ENCODE assay signal across 14 cellular contexts in genomic region chr16:14456793-14457481, GRCh38.
DNase-seq lines count a peak whose midpoint lies in the region; ATAC-seq, FAIRE-seq and TF ChIP-seq lines count a peak whose summit lies in the region.
"Had no signal": no experiment of that assay in that cellular context is flagged by ENCODE, and none has a peak within 500 bp of the region (broad histone marks: within the 10 kb centered on the region; RNA-seq: fewer than 3 reads in every experiment).

No MANE protein-coding gene starts in this region.

- DNase-seq in Right ventricle myocardium inferior (ENCODE audit: missing footprints) (peak; percentile 57), left ventricle myocardium inferior (no peak), LHCN-M2 (ENCODE audit: low read depth) (peak; percentile 10), astrocyte of the hippocampus (ENCODE audit: low read depth, low spot score) (peak; percentile 76), renal cortical epithelial cell (ENCODE audit: low read depth) (peak; percentile 18), coronary artery (ENCODE audit: low spot score) (no peak), GM19239 (ENCODE audit: insufficient read length, low spot score) (no peak), GM12892 (ENCODE audit: insufficient read length) (no peak)
- DNase-seq: NCI-H1048, NCI-H446, SHP77 had no signal

- no peaks in the 10 kb centered on the region for H3K36me3 ChIP-seq in left ventricle myocardium inferior
- H3K36me3 ChIP-seq: HAP-1 had no signal

- H3K27ac ChIP-seq in left ventricle myocardium inferior (replicated peaks), result no peak overlapping the region
- H3K27ac ChIP-seq in coronary artery, result no peak overlapping the region
- H3K27ac ChIP-seq: 22Rv1; BLaER1 treated with 17β-estradiol and CSF1 and Interleukin-3, amounts not matched to agents 10 nM and 100 nM had no signal

- no peak for TF ChIP-seq POLR2A in GM12892 (IDR thresholded peaks at IDR 0.05; ENCODE audit: low read depth, low read length)

- intact Hi-C loops in Right ventricle myocardium inferior (cut with DNase I) (no loop called here), left ventricle myocardium inferior (cut with micrococcal nuclease) (no loop called here)

- TF ChIP-seq CTCF in left ventricle myocardium inferior (IDR thresholded peaks at IDR 0.05; ENCODE audit: borderline replicate concordance) (no peak), coronary artery (IDR thresholded peaks at IDR 0.05) (no peak)

- H3K4me1 ChIP-seq in left ventricle myocardium inferior, result peaks cover 13% of the 10 kb centered on the region
- H3K4me1 ChIP-seq: BLaER1 treated with 17β-estradiol and CSF1 and Interleukin-3, amounts not matched to agents 10 nM and 100 nM had no signal

- no peaks in the 10 kb centered on the region for H3K9me3 ChIP-seq in left ventricle myocardium inferior (replicated peaks)
- H3K9me3 ChIP-seq: BLaER1 treated with 17β-estradiol and CSF1 and Interleukin-3, amounts not matched to agents 10 nM and 100 nM; HAP-1 had no signal

- H3K4me3 ChIP-seq in left ventricle myocardium inferior (no peak overlapping the region), coronary artery (no peak overlapping the region)
- H3K4me3 ChIP-seq: BLaER1 treated with 17β-estradiol and CSF1 and Interleukin-3, amounts not matched to agents 10 nM and 100 nM; HAP-1 had no signal

- FAIRE-seq in GM19239 (lab: Jason Lieb, UNC) (no peak), GM12892 (lab: Jason Lieb, UNC) (no peak)

- no peak for ATAC-seq in Right ventricle myocardium inferior

- no peaks in the 10 kb centered on the region for H3K27me3 ChIP-seq in left ventricle myocardium inferior (ENCODE audit: low read depth)
- H3K27me3 ChIP-seq: BLaER1 treated with 17β-estradiol and CSF1 and Interleukin-3, amounts not matched to agents 10 nM and 100 nM had no signal

Comparison
In these comparisons a context has a peak if more than half of its experiments do, and no peak if none do; other contexts are left out.
1. DNase-seq: peak in Right ventricle myocardium inferior (single experiment), LHCN-M2 (single experiment), astrocyte of the hippocampus (single experiment) and renal cortical epithelial cell (single experiment); none in left ventricle myocardium inferior (single experiment), coronary artery (single experiment), GM19239 (single experiment) and GM12892 (single experiment).